22 cellular contexts compared by ENCODE assay signal in genomic region chr10:6973904-6974303, GRCh38.
A peak's percentile ranks its signal among the peaks of the same experiment; 100 is the strongest.
DNase-seq lines count a peak whose midpoint lies in the region; ATAC-seq and FAIRE-seq lines count a peak whose summit lies in the region.
"Had no signal": no experiment of that assay in that cellular context is flagged by ENCODE, and none has a peak within 500 bp of the region (broad histone marks: within the 10 kb centered on the region; RNA-seq: fewer than 3 reads in every experiment).

No MANE protein-coding gene starts in this region.

- peaks cover 7% of the 10 kb centered on the region for H3K4me1 Mint-ChIP-seq in activated CD4-positive, alpha-beta T cell treated with anti-CD3 and anti-CD28 coated beads for 36 hours
- peaks cover 20% of the 10 kb centered on the region for H3K4me1 Mint-ChIP-seq in activated CD4-positive, alpha-beta memory T cell treated with anti-CD3 and anti-CD28 coated beads, Interleukin-2, amount 10 ng/mL, durations not matched to agents 7 days and 5 days
- H3K4me1 Mint-ChIP-seq in naive thymus-derived CD8-positive, alpha-beta T cell = peaks cover 7 to 15% (median 9%) of the 10 kb centered on the region in 4 donors
- H3K4me1 Mint-ChIP-seq: stimulated activated naive B cell treated with anti-CD40 and anti-IgM and Interleukin-4, amounts not matched to agents 10 μg/mL and 1 μg/mL and 100 μg/mL, for 72 hours had no signal

- no peak for ATAC-seq in activated CD4-positive, alpha-beta T cell treated with anti-CD3 and anti-CD28 coated beads for 36 hours
- ATAC-seq in naive thymus-derived CD8-positive, alpha-beta T cell = peak; percentile 59 to 92
- no peak for ATAC-seq in GM21717 (IDR thresholded peaks at IDR 0.05; ENCODE audit: unreplicated experiment)
- ATAC-seq: stimulated activated naive B cell treated with anti-CD40 and anti-IgM and Interleukin-4, amounts not matched to agents 10 μg/mL and 1 μg/mL and 100 μg/mL, for 72 hours had no signal

- H3K4me3 Mint-ChIP-seq in activated CD4-positive, alpha-beta T cell treated with anti-CD3 and anti-CD28 coated beads for 36 hours = no peak overlapping the region
- H3K4me3 Mint-ChIP-seq in activated CD4-positive, alpha-beta memory T cell treated with anti-CD3 and anti-CD28 coated beads, Interleukin-2, amount 10 ng/mL, durations not matched to agents 7 days and 5 days = no peak overlapping the region
- H3K4me3 Mint-ChIP-seq in naive thymus-derived CD8-positive, alpha-beta T cell = no peak overlapping the region
- H3K4me3 Mint-ChIP-seq: H9; neural crest cell; stimulated activated naive B cell treated with anti-CD40 and anti-IgM and Interleukin-4, amounts not matched to agents 10 μg/mL and 1 μg/mL and 100 μg/mL, for 72 hours had no signal

- peak; percentile 12 for DNase-seq in activated CD4-positive, alpha-beta T cell treated with anti-CD3 and anti-CD28 coated beads for 36 hours
- no peak for DNase-seq in activated CD4-positive, alpha-beta T cell treated with anti-CD3 and anti-CD28 coated beads for 4 hours
- DNase-seq in KG1 (lab: John Stamatoyannopoulos, UW) (peak; percentile 46), HTR-8/SVneo (ENCODE audit: insufficient read length, low spot score) (no peak), DMS53 treated with DMSO at 0.1 percent for 48 hours (lab: John Stamatoyannopoulos, UW; ENCODE audit: unreplicated experiment) (no peak)
- DNase-seq in activated CD4-positive, alpha-beta memory T cell treated with anti-CD3 and anti-CD28 coated beads, Interleukin-2, amount 10 ng/mL, durations not matched to agents 7 days and 5 days = peak; percentile 62
- DNase-seq in naive thymus-derived CD8-positive, alpha-beta T cell = peak in 5 of 10 donors; percentile 20 to 47 (median 27)
- DNase-seq: 8988T; anterior cingulate cortex; cerebellar nuclear complex; effector CD8-positive, alpha-beta T cell; H9; head of caudate nucleus; mammary epithelial cell; NCI-H1930; SIG-M5; stimulated activated naive B cell treated with anti-CD40 and anti-IgM and Interleukin-4, amounts not matched to agents 10 μg/mL and 1 μg/mL and 100 μg/mL, for 72 hours; trophoblast cell had no signal

- no peaks in the 10 kb centered on the region for H3K36me3 Mint-ChIP-seq in activated CD4-positive, alpha-beta T cell treated with anti-CD3 and anti-CD28 coated beads for 36 hours (ENCODE audit: low read depth)
- H3K36me3 Mint-ChIP-seq in activated CD4-positive, alpha-beta memory T cell treated with anti-CD3 and anti-CD28 coated beads, Interleukin-2, amount 10 ng/mL, durations not matched to agents 7 days and 5 days (ENCODE audit: low read depth) = no peaks in the 10 kb centered on the region
- no peaks in the 10 kb centered on the region for H3K36me3 Mint-ChIP-seq in naive thymus-derived CD8-positive, alpha-beta T cell
- H3K36me3 Mint-ChIP-seq: CD14-positive monocyte; stimulated activated naive B cell treated with anti-CD40 and anti-IgM and Interleukin-4, amounts not matched to agents 10 μg/mL and 1 μg/mL and 100 μg/mL, for 72 hours had no signal

- FAIRE-seq in HTR-8/SVneo (lab: Jason Lieb, UNC) = no peak
- FAIRE-seq: islet of Langerhans had no signal

- intact Hi-C loops in activated CD4-positive, alpha-beta T cell treated with anti-CD3 and anti-CD28 coated beads for 36 hours (cut with DNase I, micrococcal nuclease) = no loop called here

- no peak overlapping the region for H3K27ac Mint-ChIP-seq in activated CD4-positive, alpha-beta T cell treated with anti-CD3 and anti-CD28 coated beads for 36 hours
- H3K27ac Mint-ChIP-seq in activated CD4-positive, alpha-beta memory T cell treated with anti-CD3 and anti-CD28 coated beads, Interleukin-2, amount 10 ng/mL, durations not matched to agents 7 days and 5 days = peak overlapping the region; percentile 72
- H3K27ac Mint-ChIP-seq in naive thymus-derived CD8-positive, alpha-beta T cell = peak overlapping the region in 2 of 10 donors; percentile 11 to 32
- H3K27ac Mint-ChIP-seq: H9; stimulated activated naive B cell treated with anti-CD40 and anti-IgM and Interleukin-4, amounts not matched to agents 10 μg/mL and 1 μg/mL and 100 μg/mL, for 72 hours had no signal

- peaks cover 2% of the 10 kb centered on the region for H3K27me3 Mint-ChIP-seq in activated CD4-positive, alpha-beta T cell treated with anti-CD3 and anti-CD28 coated beads for 36 hours
- H3K27me3 Mint-ChIP-seq in activated CD4-positive, alpha-beta memory T cell treated with anti-CD3 and anti-CD28 coated beads, Interleukin-2, amount 10 ng/mL, durations not matched to agents 7 days and 5 days = peaks cover 17% of the 10 kb centered on the region
- H3K27me3 Mint-ChIP-seq in naive thymus-derived CD8-positive, alpha-beta T cell = peaks cover 0 to 15% (median 1%) of the 10 kb centered on the region in 5 donors

- CTCF ChIA-PET in activated CD4-positive, alpha-beta T cell treated with anti-CD3 and anti-CD28 coated beads for 36 hours (lab: Charles Lee) = no interaction called here
- CTCF ChIA-PET in activated CD4-positive, alpha-beta memory T cell treated with anti-CD3 and anti-CD28 coated beads, Interleukin-2, amount 10 ng/mL, durations not matched to agents 7 days and 5 days (lab: Charles Lee) = interaction anchor here (2.6 kb wide), 1 partner anchor 54 kb away, joined by 10 read pairs; no protein-coding TSS in a partner anchor

- POLR2A ChIA-PET in activated CD4-positive, alpha-beta T cell treated with anti-CD3 and anti-CD28 coated beads for 36 hours (lab: Charles Lee) = no interaction called here
- POLR2A ChIA-PET in activated CD4-positive, alpha-beta memory T cell treated with anti-CD3 and anti-CD28 coated beads, Interleukin-2, amount 10 ng/mL, durations not matched to agents 7 days and 5 days (lab: Charles Lee) = interaction anchor here (2.1 kb wide), 1 partner anchor 47 kb away, joined by 6 read pairs; no protein-coding TSS in a partner anchor
- POLR2A ChIA-PET in naive thymus-derived CD8-positive, alpha-beta T cell (lab: Charles Lee) = no interaction called here

- H3K9me3 Mint-ChIP-seq in activated CD4-positive, alpha-beta T cell treated with anti-CD3 and anti-CD28 coated beads for 36 hours (ENCODE audit: low read depth) = no peaks in the 10 kb centered on the region
- H3K9me3 Mint-ChIP-seq in activated CD4-positive, alpha-beta memory T cell treated with anti-CD3 and anti-CD28 coated beads, Interleukin-2, amount 10 ng/mL, durations not matched to agents 7 days and 5 days = peaks cover 3% of the 10 kb centered on the region
- no peaks in the 10 kb centered on the region for H3K9me3 Mint-ChIP-seq in naive thymus-derived CD8-positive, alpha-beta T cell
- H3K9me3 Mint-ChIP-seq: H9, neural crest cell had no signal

Comparison
In these comparisons a context has a peak if more than half of its experiments do, and no peak if none do; other contexts are left out.
1. DNase-seq: peak in activated CD4-positive, alpha-beta T cell treated with anti-CD3 and anti-CD28 coated beads for 36 hours (single experiment), KG1 (single experiment) and activated CD4-positive, alpha-beta memory T cell treated with anti-CD3 and anti-CD28 coated beads, Interleukin-2, amount 10 ng/mL, durations not matched to agents 7 days and 5 days (single experiment); none in activated CD4-positive, alpha-beta T cell treated with anti-CD3 and anti-CD28 coated beads for 4 hours (0 of 2), HTR-8/SVneo (single experiment) and DMS53 treated with DMSO at 0.1 percent for 48 hours (single experiment).
2. ATAC-seq: peak in naive thymus-derived CD8-positive, alpha-beta T cell (2 of 2); none in activated CD4-positive, alpha-beta T cell treated with anti-CD3 and anti-CD28 coated beads for 36 hours (single experiment) and GM21717 (single experiment).